In genomic region chr15:76169013-76169412, GRCh38 we compare ENCODE assay signal across 11 cellular contexts.
DNase-seq lines count a peak whose midpoint lies in the region; ATAC-seq and TF ChIP-seq lines count a peak whose summit lies in the region.
"Had no signal": no experiment of that assay in that cellular context is flagged by ENCODE, and none has a peak within 500 bp of the region (broad histone marks: within the 10 kb centered on the region; RNA-seq: fewer than 3 reads in every experiment).

No MANE protein-coding gene starts in this region.

- H3K4me1 ChIP-seq in testis, result peaks cover 4% of the 10 kb centered on the region

- intact Hi-C loops in testis (cut with DNase I; ENCODE audit: low total_unique reads), result no loop called here

- no peaks in the 10 kb centered on the region for H3K27me3 ChIP-seq in testis
- H3K27me3 ChIP-seq: heart right ventricle had no signal

- no peaks in the 10 kb centered on the region for H3K36me3 Mint-ChIP-seq in T-helper 2 cell treated with Interferon-gamma antibody and Interleukin-4, amounts not matched to agents 5 μg/mL and 100 μg/mL, for 36 hours (ENCODE audit: low read depth)

- no peak overlapping the region for H3K27ac ChIP-seq in testis

- no peaks in the 10 kb centered on the region for H3K9me3 Mint-ChIP-seq in T-helper 2 cell treated with Interferon-gamma antibody and Interleukin-4, amounts not matched to agents 5 μg/mL and 100 μg/mL, for 36 hours
- H3K9me3 Mint-ChIP-seq: activated CD4-positive, alpha-beta T cell treated with anti-CD3 and anti-CD28 coated beads, Interleukin-2, amount 10 ng/mL, durations not matched to agents 7 days and 5 days; brain had no signal

- H3K4me1 Mint-ChIP-seq in T-helper 2 cell treated with Interferon-gamma antibody and Interleukin-4, amounts not matched to agents 5 μg/mL and 100 μg/mL, for 36 hours (ENCODE audit: low read depth), result no peaks in the 10 kb centered on the region
- H3K4me1 Mint-ChIP-seq: activated CD4-positive, alpha-beta T cell treated with anti-CD3 and anti-CD28 coated beads, Interleukin-2, amount 10 ng/mL, durations not matched to agents 7 days and 5 days had no signal

- no peak for TF ChIP-seq CTCF in testis (IDR thresholded peaks at IDR 0.05)

- DNase-seq in DMS114 treated with DMSO at 0.1 percent for 48 hours (lab: John Stamatoyannopoulos, UW; ENCODE audit: unreplicated experiment) (peak; percentile 16), SW480 (ENCODE audit: low spot score) (peak; percentile 20), iPS-NIHi11 (ENCODE audit: low spot score) (peak; percentile 58), testis (no peak), NCI-H146 (lab: John Stamatoyannopoulos, UW) (no peak)
- DNase-seq in Jurkat, Clone E6-1 (ENCODE audit: low read depth, low spot score), result peak; percentile 72
- no peak for DNase-seq in T-helper 2 cell treated with Interferon-gamma antibody and Interleukin-4, amounts not matched to agents 5 μg/mL and 100 μg/mL, for 36 hours (ENCODE audit: low spot score)
- DNase-seq: activated CD4-positive, alpha-beta T cell treated with anti-CD3 and anti-CD28 coated beads, Interleukin-2, amount 10 ng/mL, durations not matched to agents 7 days and 5 days; heart right ventricle had no signal

- TF ChIP-seq POLR2A in testis (IDR thresholded peaks at IDR 0.05), result no peak

- WGBS in testis, 2 donors, result 81 to 84% methylated on average over 4 of the region's 4 CpGs

- no peak overlapping the region for H3K4me3 Mint-ChIP-seq in T-helper 2 cell treated with Interferon-gamma antibody and Interleukin-4, amounts not matched to agents 5 μg/mL and 100 μg/mL, for 36 hours
- H3K4me3 Mint-ChIP-seq: activated CD4-positive, alpha-beta T cell treated with anti-CD3 and anti-CD28 coated beads, Interleukin-2, amount 10 ng/mL, durations not matched to agents 7 days and 5 days; brain had no signal

- no peak overlapping the region for H3K4me3 ChIP-seq in Jurkat, Clone E6-1 (ENCODE audit: low read length)
- no peak overlapping the region for H3K4me3 ChIP-seq in testis
- H3K4me3 ChIP-seq: heart right ventricle had no signal

- H3K9me3 ChIP-seq in testis, result no peaks in the 10 kb centered on the region
- H3K9me3 ChIP-seq: heart right ventricle had no signal

- H3K36me3 ChIP-seq in testis (ENCODE audit: low read depth, missing control alignments), result no peaks in the 10 kb centered on the region
- H3K36me3 ChIP-seq: heart right ventricle had no signal

- no peak overlapping the region for H3K27ac Mint-ChIP-seq in T-helper 2 cell treated with Interferon-gamma antibody and Interleukin-4, amounts not matched to agents 5 μg/mL and 100 μg/mL, for 36 hours
- H3K27ac Mint-ChIP-seq: activated CD4-positive, alpha-beta T cell treated with anti-CD3 and anti-CD28 coated beads, Interleukin-2, amount 10 ng/mL, durations not matched to agents 7 days and 5 days; brain had no signal

- no peak for ATAC-seq in HG03432 (IDR thresholded peaks at IDR 0.05; ENCODE audit: unreplicated experiment)

- H3K27me3 Mint-ChIP-seq in T-helper 2 cell treated with Interferon-gamma antibody and Interleukin-4, amounts not matched to agents 5 μg/mL and 100 μg/mL, for 36 hours (ENCODE audit: low read depth), result peaks cover 8% of the 10 kb centered on the region
- H3K27me3 Mint-ChIP-seq: activated CD4-positive, alpha-beta T cell treated with anti-CD3 and anti-CD28 coated beads, Interleukin-2, amount 10 ng/mL, durations not matched to agents 7 days and 5 days had no signal

Comparison
In these comparisons a context has a peak if more than half of its experiments do, and no peak if none do; other contexts are left out.
1. DNase-seq: peak in DMS114 treated with DMSO at 0.1 percent for 48 hours (single experiment), Jurkat, Clone E6-1 (single experiment), SW480 (single experiment) and iPS-NIHi11 (single experiment); none in testis (single experiment), T-helper 2 cell treated with Interferon-gamma antibody and Interleukin-4, amounts not matched to agents 5 μg/mL and 100 μg/mL, for 36 hours (single experiment) and NCI-H146 (single experiment).